ENCODE assay signal across 1 cellular context in the genomic region with DNA sequence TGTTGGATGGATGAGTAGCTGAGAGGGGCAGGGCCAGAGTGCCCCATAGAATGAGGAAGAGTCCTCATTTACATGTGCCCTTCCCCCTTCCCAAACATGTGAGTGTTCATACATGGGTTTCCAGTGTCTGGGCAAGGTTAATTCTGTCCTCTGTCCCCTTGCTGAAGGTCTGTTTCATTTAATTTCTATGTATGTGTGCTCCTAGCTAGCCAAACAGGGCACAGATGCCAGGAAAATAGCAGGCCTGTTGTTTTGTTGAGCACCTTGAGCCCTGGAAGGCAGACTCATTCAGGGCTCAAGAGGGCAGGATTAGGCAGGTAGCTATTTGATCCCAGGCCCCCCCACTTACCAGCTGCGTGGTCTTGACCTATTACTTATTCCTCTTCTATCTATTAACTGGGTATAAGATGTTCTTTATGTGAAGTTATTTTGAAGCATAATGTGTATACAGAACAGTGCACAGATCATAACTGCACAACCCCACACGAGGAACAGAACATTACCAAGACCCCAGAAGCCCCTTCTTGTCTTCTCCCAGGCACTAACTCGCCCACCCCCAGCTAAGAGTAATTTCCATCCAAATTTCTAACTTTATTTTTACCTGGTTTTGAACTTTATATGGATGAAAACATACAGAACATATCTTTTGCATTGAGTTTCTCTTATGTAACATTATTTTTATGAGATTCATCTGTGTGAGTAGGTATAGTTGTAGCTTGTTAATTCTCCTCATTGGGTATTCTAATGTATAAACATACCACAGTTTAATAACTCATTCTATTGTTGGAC.
TF ChIP-seq lines count a peak whose summit lies in the region.

No MANE protein-coding gene starts in this region.

TF ChIP-seq in GM23338, 12 proteins besides CTCF, POLR2A, EP300 and RAD21 (continued from another document):
- TF ChIP-seq, protein P1, sequence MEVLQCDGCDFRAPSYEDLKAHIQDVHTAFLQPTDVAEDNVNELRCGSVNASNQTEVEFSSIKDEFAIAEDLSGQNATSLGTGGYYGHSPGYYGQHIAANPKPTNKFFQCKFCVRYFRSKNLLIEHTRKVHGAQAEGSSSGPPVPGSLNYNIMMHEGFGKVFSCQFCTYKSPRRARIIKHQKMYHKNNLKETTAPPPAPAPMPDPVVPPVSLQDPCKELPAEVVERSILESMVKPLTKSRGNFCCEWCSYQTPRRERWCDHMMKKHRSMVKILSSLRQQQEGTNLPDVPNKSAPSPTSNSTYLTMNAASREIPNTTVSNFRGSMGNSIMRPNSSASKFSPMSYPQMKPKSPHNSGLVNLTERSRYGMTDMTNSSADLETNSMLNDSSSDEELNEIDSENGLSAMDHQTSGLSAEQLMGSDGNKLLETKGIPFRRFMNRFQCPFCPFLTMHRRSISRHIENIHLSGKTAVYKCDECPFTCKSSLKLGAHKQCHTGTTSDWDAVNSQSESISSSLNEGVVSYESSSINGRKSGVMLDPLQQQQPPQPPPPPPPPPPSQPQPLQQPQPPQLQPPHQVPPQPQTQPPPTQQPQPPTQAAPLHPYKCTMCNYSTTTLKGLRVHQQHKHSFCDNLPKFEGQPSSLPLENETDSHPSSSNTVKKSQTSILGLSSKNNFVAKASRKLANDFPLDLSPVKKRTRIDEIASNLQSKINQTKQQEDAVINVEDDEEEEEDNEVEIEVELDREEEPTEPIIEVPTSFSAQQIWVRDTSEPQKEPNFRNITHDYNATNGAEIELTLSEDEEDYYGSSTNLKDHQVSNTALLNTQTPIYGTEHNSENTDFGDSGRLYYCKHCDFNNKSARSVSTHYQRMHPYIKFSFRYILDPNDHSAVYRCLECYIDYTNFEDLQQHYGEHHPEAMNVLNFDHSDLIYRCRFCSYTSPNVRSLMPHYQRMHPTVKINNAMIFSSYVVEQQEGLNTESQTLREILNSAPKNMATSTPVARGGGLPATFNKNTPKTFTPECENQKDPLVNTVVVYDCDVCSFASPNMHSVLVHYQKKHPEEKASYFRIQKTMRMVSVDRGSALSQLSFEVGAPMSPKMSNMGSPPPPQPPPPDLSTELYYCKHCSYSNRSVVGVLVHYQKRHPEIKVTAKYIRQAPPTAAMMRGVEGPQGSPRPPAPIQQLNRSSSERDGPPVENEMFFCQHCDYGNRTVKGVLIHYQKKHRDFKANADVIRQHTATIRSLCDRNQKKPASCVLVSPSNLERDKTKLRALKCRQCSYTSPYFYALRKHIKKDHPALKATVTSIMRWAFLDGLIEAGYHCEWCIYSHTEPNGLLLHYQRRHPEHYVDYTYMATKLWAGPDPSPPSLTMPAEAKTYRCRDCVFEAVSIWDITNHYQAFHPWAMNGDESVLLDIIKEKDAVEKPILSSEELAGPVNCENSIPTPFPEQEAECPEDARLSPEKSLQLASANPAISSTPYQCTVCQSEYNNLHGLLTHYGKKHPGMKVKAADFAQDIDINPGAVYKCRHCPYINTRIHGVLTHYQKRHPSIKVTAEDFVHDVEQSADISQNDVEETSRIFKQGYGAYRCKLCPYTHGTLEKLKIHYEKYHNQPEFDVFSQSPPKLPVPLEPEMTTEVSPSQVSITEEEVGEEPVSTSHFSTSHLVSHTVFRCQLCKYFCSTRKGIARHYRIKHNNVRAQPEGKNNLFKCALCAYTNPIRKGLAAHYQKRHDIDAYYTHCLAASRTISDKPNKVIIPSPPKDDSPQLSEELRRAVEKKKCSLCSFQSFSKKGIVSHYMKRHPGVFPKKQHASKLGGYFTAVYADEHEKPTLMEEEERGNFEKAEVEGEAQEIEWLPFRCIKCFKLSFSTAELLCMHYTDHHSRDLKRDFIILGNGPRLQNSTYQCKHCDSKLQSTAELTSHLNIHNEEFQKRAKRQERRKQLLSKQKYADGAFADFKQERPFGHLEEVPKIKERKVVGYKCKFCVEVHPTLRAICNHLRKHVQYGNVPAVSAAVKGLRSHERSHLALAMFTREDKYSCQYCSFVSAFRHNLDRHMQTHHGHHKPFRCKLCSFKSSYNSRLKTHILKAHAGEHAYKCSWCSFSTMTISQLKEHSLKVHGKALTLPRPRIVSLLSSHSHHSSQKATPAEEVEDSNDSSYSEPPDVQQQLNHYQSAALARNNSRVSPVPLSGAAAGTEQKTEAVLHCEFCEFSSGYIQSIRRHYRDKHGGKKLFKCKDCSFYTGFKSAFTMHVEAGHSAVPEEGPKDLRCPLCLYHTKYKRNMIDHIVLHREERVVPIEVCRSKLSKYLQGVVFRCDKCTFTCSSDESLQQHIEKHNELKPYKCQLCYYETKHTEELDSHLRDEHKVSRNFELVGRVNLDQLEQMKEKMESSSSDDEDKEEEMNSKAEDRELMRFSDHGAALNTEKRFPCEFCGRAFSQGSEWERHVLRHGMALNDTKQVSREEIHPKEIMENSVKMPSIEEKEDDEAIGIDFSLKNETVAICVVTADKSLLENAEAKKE (CRISPR knock-in tag; IDR thresholded peaks at IDR 0.05): no peak
- no peak for TF ChIP-seq JUNB (IDR thresholded peaks at IDR 0.05; ENCODE audit: unreplicated experiment)
- TF ChIP-seq, protein P2, sequence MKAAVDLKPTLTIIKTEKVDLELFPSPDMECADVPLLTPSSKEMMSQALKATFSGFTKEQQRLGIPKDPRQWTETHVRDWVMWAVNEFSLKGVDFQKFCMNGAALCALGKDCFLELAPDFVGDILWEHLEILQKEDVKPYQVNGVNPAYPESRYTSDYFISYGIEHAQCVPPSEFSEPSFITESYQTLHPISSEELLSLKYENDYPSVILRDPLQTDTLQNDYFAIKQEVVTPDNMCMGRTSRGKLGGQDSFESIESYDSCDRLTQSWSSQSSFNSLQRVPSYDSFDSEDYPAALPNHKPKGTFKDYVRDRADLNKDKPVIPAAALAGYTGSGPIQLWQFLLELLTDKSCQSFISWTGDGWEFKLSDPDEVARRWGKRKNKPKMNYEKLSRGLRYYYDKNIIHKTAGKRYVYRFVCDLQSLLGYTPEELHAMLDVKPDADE (IDR thresholded peaks at IDR 0.05): no peak
- TF ChIP-seq EZH2 (IDR thresholded peaks at IDR 0.05; ENCODE audit: low read depth, unreplicated experiment): no peak
TF ChIP-seq in GM23338: peak in this region for 0.
